In the genomic region with DNA sequence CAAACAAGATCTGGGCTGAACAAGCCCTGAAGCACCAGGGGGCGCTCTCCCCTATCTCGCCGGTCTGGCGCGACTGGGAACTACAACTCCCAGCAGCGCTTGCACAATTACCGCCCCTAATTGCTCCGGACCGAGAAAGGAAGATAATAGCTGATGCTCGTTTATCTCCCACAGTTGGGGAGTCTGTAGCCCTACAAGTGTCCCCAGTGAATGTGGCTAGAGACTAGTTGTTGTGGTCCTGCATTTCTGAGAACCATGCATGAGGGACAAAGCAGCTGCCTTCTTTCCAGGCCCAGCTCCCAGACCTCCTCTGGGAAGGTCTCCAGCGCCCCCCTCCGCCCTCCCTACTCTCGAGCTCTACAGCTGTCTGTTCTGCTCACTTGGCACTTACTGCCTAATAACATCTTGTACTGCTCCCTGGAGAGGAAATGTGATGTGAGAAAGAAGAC, we compare ENCODE assay signal across 8 cellular contexts. TPM values are rescaled to one million over a fixed set of nuclear protein-coding genes. Genes with fewer than 3 reads are reported as not detected.
A peak's percentile ranks its signal among the peaks of the same experiment; 100 is the strongest.
DNase-seq lines count a peak whose midpoint lies in the region; ATAC-seq and TF ChIP-seq lines count a peak whose summit lies in the region.

No MANE protein-coding gene starts in this region.

- H3K9me3 Mint-ChIP-seq in T-cell: no peaks in the 10 kb centered on the region

- H3K4me1 Mint-ChIP-seq in T-cell: peaks cover 20 to 27% (median 21%) of the 10 kb centered on the region in 3 donors

- POLR2A ChIA-PET in T-cell (lab: Charles Lee): no interaction called here

- H3K4me3 ChIP-seq in HFF-Myc (replicated peaks; ENCODE audit: low read depth, low read length): peak overlapping the region; percentile 30
- H3K4me3 ChIP-seq in adrenal gland: peak overlapping the region in 1 of 4 donors; percentile 44
- H3K4me3 ChIP-seq in upper lobe of left lung: peak overlapping the region in 3 of 4 donors; percentile 32 to 51 (median 45)

- H3K27me3 ChIP-seq in adrenal gland: no peaks in the 10 kb centered on the region
- no peaks in the 10 kb centered on the region for H3K27me3 ChIP-seq in upper lobe of left lung

- peak overlapping the region in 1 of 2 donors; percentile 69 for H3K27ac Mint-ChIP-seq in T-cell

- 1 to 6% (median 2%) methylated on average over 10 to 13 of the region's 13 CpGs for WGBS in adrenal gland, 4 donors
- WGBS in upper lobe of left lung, 2 donors: 1 to 5% methylated on average over 4 to 13 of the region's 13 CpGs

- ATAC-seq in T-cell (replicated peaks in 1 of 4) (peak; percentile 97 to 99 (median 98)), left ventricle myocardium superior (peak; percentile 96), upper lobe of left lung (ENCODE audit: low FRiP score in 2 of 2) (peak; percentile 85 to 97)

- TF ChIP-seq EP300 in upper lobe of left lung (IDR thresholded peaks at IDR 0.05): no peak

- H3K9me3 ChIP-seq in adrenal gland (replicated peaks in 1 of 3) (no peaks in the 10 kb centered on the region), upper lobe of left lung (no peaks in the 10 kb centered on the region)

- H3K4me1 ChIP-seq in adrenal gland (replicated peaks in 1 of 2): peaks cover 0 to 18% of the 10 kb centered on the region in 2 donors
- H3K4me1 ChIP-seq in upper lobe of left lung: peaks cover 10 to 19% (median 16%) of the 10 kb centered on the region in 4 donors

- peak; percentile 86 for DNase-seq in Daoy (ENCODE audit: low read depth)
- DNase-seq in HFF-Myc (ENCODE audit: extremely low read depth, low read depth): no peak
- peak; percentile 90 for DNase-seq in NCI-H1694 (lab: John Stamatoyannopoulos, UW)
- DNase-seq in T-cell: peak; percentile 73 to 93 (median 87)
- DNase-seq in adrenal gland: peak; percentile 85 to 94 (median 90)
- peak; percentile 94 for DNase-seq in left ventricle myocardium superior
- peak; percentile 95 for DNase-seq in posterior vena cava (ENCODE audit: low spot score)
- peak; percentile 83 to 86 for DNase-seq in upper lobe of left lung

- TF ChIP-seq CTCF in HFF-Myc (IDR thresholded peaks at IDR 0.05; ENCODE audit: low read depth, low read length, missing control alignments) (peak; percentile 95), adrenal gland (IDR thresholded peaks at IDR 0.05) (peak; percentile 78 to 98 (median 94)), upper lobe of left lung (IDR thresholded peaks at IDR 0.05) (peak; percentile 84 to 92 (median 88))

- CTCF ChIA-PET in T-cell (lab: Charles Lee): interaction anchor here in 1 of 2 donors (0.6 to 1.0 kb wide), 7 partner anchors 9 to 349 kb away, joined by 3 to 4 read pairs (median 4); a partner anchor contains a TSS

- peaks cover 9 to 22% of the 10 kb centered on the region in 2 donors for H3K27me3 Mint-ChIP-seq in T-cell

- H3K4me3 Mint-ChIP-seq in T-cell: peak overlapping the region; percentile 31 to 52 (median 47)

- no peaks in the 10 kb centered on the region for H3K36me3 Mint-ChIP-seq in T-cell

- TF ChIP-seq POLR2A in adrenal gland (IDR thresholded peaks at IDR 0.05) (no peak), upper lobe of left lung (IDR thresholded peaks at IDR 0.05) (no peak)

- H3K27ac ChIP-seq in adrenal gland: peak overlapping the region in 2 of 5 donors; percentile 31 to 56
- peak overlapping the region in 2 of 4 donors; percentile 27 to 51 for H3K27ac ChIP-seq in upper lobe of left lung

- intact Hi-C loops in adrenal gland (cut with DNase I) (loop anchor here in 1 of 2 donors (5.0 kb wide), 1 partner anchor 34 kb away; a partner anchor contains a TSS), left ventricle myocardium superior (cut with micrococcal nuclease) (no loop called here), posterior vena cava (cut with DNase I) (no loop called here)

- H3K36me3 ChIP-seq in adrenal gland (replicated peaks in 1 of 2) (no peaks in the 10 kb centered on the region), upper lobe of left lung (no peaks in the 10 kb centered on the region)

RNA-seq across cellular contexts. Expression of a gene that starts 34.4 kb away (rescaled TPM):
- 0.15 and 20.9 TPM in 2 replicates for total RNA-seq in Daoy (2014; rRNA removed; shearing (Covaris generic))
- total RNA-seq in T-cell (under 1 TPM in 3 of 5 donors, not detected in 2; 0.43 to 0.70 (median 0.47) TPM), adrenal gland (10 to 100 TPM in 3 of 8 donors, 1 to 10 TPM in 5; 1.7 to 17.1 (median 4.3) TPM), left ventricle myocardium superior (0.97 TPM), posterior vena cava (1 to 10 TPM; 7.9 to 8.8 TPM), upper lobe of left lung (10 to 100 TPM in 1 of 6 donors, 1 to 10 TPM in 2, under 1 TPM in 1, not detected in 2; 0.59 to 21.6 (median 2.9) TPM)
- polyA plus RNA-seq in adrenal gland: 10 to 100 TPM in 1 of 3 donors, 1 to 10 TPM in 2; 3.3 to 13.6 (median 6.2) TPM

RNA-seq across cellular contexts. Expression of a gene that starts 55.4 kb away (rescaled TPM):
- not detected in 2 replicates for total RNA-seq in Daoy (2014; rRNA removed; shearing (Covaris generic))
- total RNA-seq in T-cell (100 to 1,000 TPM; 574 to 767 (median 656) TPM), adrenal gland (10 to 100 TPM in 5 of 8 donors, 1 to 10 TPM in 3; 3.6 to 23.9 (median 12.3) TPM), left ventricle myocardium superior (44.5 TPM), posterior vena cava (10 to 100 TPM; 41.3 to 49.6 TPM), upper lobe of left lung (10 to 100 TPM; 20.5 to 80.7 (median 33.9) TPM)
- polyA plus RNA-seq in adrenal gland: 10 to 100 TPM in 2 of 3 donors, 1 to 10 TPM in 1; 5.4 to 81.9 (median 35.0) TPM

Comparison
In these comparisons a context has a peak if more than half of its experiments do, and no peak if none do; other contexts are left out.
1. RNA of a gene that starts 55.4 kb away (total RNA-seq): 574 to 767 TPM in T-cell; 41.3 to 49.6 TPM in posterior vena cava, 44.5 TPM in left ventricle myocardium superior (single experiment), 20.5 to 80.7 TPM in upper lobe of left lung, 3.6 to 23.9 TPM in adrenal gland and not detected in Daoy; every median in the first group is over 4 times any median in the second.
2. Peak in every context shown above with its lines, with median percentiles within 50 percentile points of each other: CTCF ChIP-seq and ATAC-seq.